Comparison of ENCODE assay signal across 9 cellular contexts in the genomic region with DNA sequence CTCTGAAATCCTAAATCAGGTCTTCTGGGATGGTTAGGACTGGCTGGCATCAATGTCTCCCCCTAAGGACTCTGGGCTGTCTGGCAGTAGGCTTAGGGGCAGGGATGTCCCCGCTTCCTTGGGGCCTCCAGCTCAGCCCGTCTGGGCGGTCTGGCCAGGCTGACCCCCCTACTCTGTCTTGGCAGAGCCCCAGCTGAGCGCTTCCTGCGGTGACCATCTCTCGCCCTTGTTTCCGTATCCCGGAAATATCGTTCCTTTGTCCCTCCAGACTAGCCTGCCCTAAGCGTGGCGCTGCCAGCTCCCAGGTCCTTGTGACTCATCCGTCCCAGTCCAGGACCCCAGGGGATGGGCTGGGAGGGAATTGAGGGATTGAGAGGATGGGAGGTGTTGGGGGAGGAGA. TPM values are rescaled to one million over a fixed set of nuclear protein-coding genes. Genes with fewer than 3 reads are reported as not detected.
DNase-seq lines count a peak whose midpoint lies in the region; ATAC-seq and TF ChIP-seq lines count a peak whose summit lies in the region.
"Had no signal": no experiment of that assay in that cellular context is flagged by ENCODE, and none has a peak within 500 bp of the region (broad histone marks: within the 10 kb centered on the region; RNA-seq: fewer than 3 reads in every experiment).

No MANE protein-coding gene starts in this region.

- peak; percentile 65 for ATAC-seq in Right ventricle myocardium inferior

- no peaks in the 10 kb centered on the region for H3K79me2 ChIP-seq in SK-N-SH (ENCODE audit: insufficient read depth)

- TF ChIP-seq CTCF in GM13976 (IDR thresholded peaks at IDR 0.05; ENCODE audit: borderline replicate concordance, control extremely low read depth, extremely low read depth, insufficient read depth, missing control alignments): no peak
- no peak for TF ChIP-seq CTCF in SK-N-SH (IDR thresholded peaks at IDR 0.05)
- TF ChIP-seq CTCF in retinal pigment epithelial cell (conservative IDR thresholded peaks at IDR 0.05; ENCODE audit: low read depth, low read length): no peak

- no peaks in the 10 kb centered on the region for H3K9me3 Mint-ChIP-seq in activated naive CD4-positive, alpha-beta T cell treated with anti-CD3 and anti-CD28 coated beads for 36 hours

- H3K4me1 Mint-ChIP-seq in activated naive CD4-positive, alpha-beta T cell treated with anti-CD3 and anti-CD28 coated beads for 36 hours (ENCODE audit: low read depth): peaks cover 3% of the 10 kb centered on the region

- POLR2A ChIA-PET in SK-N-SH (lab: Yijun Ruan, JAX): no interaction called here

- TF ChIP-seq RAD21 in SK-N-SH (IDR thresholded peaks at IDR 0.05; ENCODE audit: low read length): no peak

- DNase-seq in GM13976 (ENCODE audit: low spot score): peak; percentile 21
- DNase-seq in SK-N-SH: peak; percentile 86
- peak; percentile 76 for DNase-seq in Right ventricle myocardium inferior (ENCODE audit: missing footprints)
- no peak for DNase-seq in retinal pigment epithelial cell (ENCODE audit: low read depth)
- no peak for DNase-seq in NCI-H2107 (lab: John Stamatoyannopoulos, UW)
- no peak for DNase-seq in inferior parietal cortex (ENCODE audit: extremely low spot score)
- no peak for DNase-seq in DMS114 treated with DMSO at 0.1 percent for 48 hours (lab: John Stamatoyannopoulos, UW; ENCODE audit: unreplicated experiment)
- DNase-seq in activated naive CD4-positive, alpha-beta T cell treated with anti-CD3 and anti-CD28 coated beads for 36 hours: no peak
- DNase-seq: effector CD8-positive, alpha-beta T cell had no signal

- H3K9ac ChIP-seq in SK-N-SH: peak overlapping the region; percentile 25; the same call in 1 of the 2 replicates

- H3K9me3 ChIP-seq in SK-N-SH: no peaks in the 10 kb centered on the region

- peak overlapping the region; percentile 92; the same call in 1 of the 2 replicates for H2AFZ ChIP-seq in SK-N-SH (ENCODE audit: low read depth)

- peaks cover 13% of the 10 kb centered on the region for H3K27me3 Mint-ChIP-seq in activated naive CD4-positive, alpha-beta T cell treated with anti-CD3 and anti-CD28 coated beads for 36 hours (ENCODE audit: low read depth)

- in situ Hi-C loops in GM13976 (cut with MboI; ENCODE audit: low sequenced_read_pairs, unreplicated experiment): loop anchor here (5.0 kb wide), 1 partner anchor 39 kb away; no protein-coding TSS in a partner anchor

- intact Hi-C loops in Right ventricle myocardium inferior (cut with DNase I): loop anchor here (5.0 to 10.0 kb wide), 3 partner anchors 119 to 509 kb away; a partner anchor contains a TSS
- intact Hi-C loops in activated naive CD4-positive, alpha-beta T cell treated with anti-CD3 and anti-CD28 coated beads for 36 hours (cut with micrococcal nuclease): no loop called here

- 7% methylated on average over 11 of the region's 12 CpGs for WGBS in SK-N-SH (ENCODE audit: low lambda C conversion rate)

- no peak for TF ChIP-seq EP300 in SK-N-SH (IDR thresholded peaks at IDR 0.05; ENCODE audit: borderline replicate concordance in 1 of 2, low read depth in 1 of 2, low read length in 1 of 2)

- H3K4me3 ChIP-seq in SK-N-SH (ENCODE audit: low read depth in 2 of 2, low read length in 1 of 2) (no peak overlapping the region), retinal pigment epithelial cell (ENCODE audit: low read length) (peak overlapping the region; percentile 12)

- H3K4me2 ChIP-seq in SK-N-SH: peak overlapping the region; percentile 52; the same call in 1 of the 2 replicates

- H3K27me3 ChIP-seq in SK-N-SH (ENCODE audit: insufficient read depth): no peaks in the 10 kb centered on the region

- H3K36me3 ChIP-seq in SK-N-SH (replicated peaks in 1 of 2; ENCODE audit: control insufficient read depth in 1 of 2, insufficient read depth in 2 of 2, low read length in 1 of 2): no peaks in the 10 kb centered on the region

- CTCF ChIA-PET in SK-N-SH (lab: Yijun Ruan, JAX): interaction anchor here (0.7 to 8.9 kb wide), 6 partner anchors 15 to 117 kb away, joined by 3 to 80 read pairs (median 4); no protein-coding TSS in a partner anchor
- CTCF ChIA-PET in activated naive CD4-positive, alpha-beta T cell treated with anti-CD3 and anti-CD28 coated beads for 36 hours (lab: Charles Lee): interaction anchor here (0.7 to 3.5 kb wide), 3 partner anchors 35 to 112 kb away, joined by 3 to 17 read pairs (median 10); a partner anchor contains a TSS

- H3K4me3 Mint-ChIP-seq in activated naive CD4-positive, alpha-beta T cell treated with anti-CD3 and anti-CD28 coated beads for 36 hours: no peak overlapping the region

- H3F3A ChIP-seq in SK-N-SH (replicated peaks; ENCODE audit: insufficient read depth): no peaks in the 10 kb centered on the region

- no peaks in the 10 kb centered on the region for H3K9me2 ChIP-seq in SK-N-SH

- no peak overlapping the region for H3K27ac Mint-ChIP-seq in activated naive CD4-positive, alpha-beta T cell treated with anti-CD3 and anti-CD28 coated beads for 36 hours

- H3K4me1 ChIP-seq in SK-N-SH (ENCODE audit: control insufficient read depth in 1 of 2, insufficient read depth in 2 of 2, low read depth in 1 of 2, low read length in 1 of 2): peaks cover 5 to 6% of the 10 kb centered on the region in 2 experiments; a peak in 1 of 4 replicates

- no peaks in the 10 kb centered on the region for H4K20me1 ChIP-seq in SK-N-SH (ENCODE audit: insufficient read depth)

- H3K36me3 Mint-ChIP-seq in activated naive CD4-positive, alpha-beta T cell treated with anti-CD3 and anti-CD28 coated beads for 36 hours (ENCODE audit: low read depth): no peaks in the 10 kb centered on the region

- peak overlapping the region; percentile 12 to 45; a peak in 3 of 4 replicates for H3K27ac ChIP-seq in SK-N-SH (ENCODE audit: low read depth in 2 of 2, low read length in 1 of 2)

TF ChIP-seq in SK-N-SH, 30 proteins besides CTCF, POLR2A, EP300 and RAD21:
- TF ChIP-seq, protein P1, sequence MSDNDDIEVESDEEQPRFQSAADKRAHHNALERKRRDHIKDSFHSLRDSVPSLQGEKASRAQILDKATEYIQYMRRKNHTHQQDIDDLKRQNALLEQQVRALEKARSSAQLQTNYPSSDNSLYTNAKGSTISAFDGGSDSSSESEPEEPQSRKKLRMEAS (IDR thresholded peaks at IDR 0.05; ENCODE audit: low read depth): peak; percentile 54; the same call in 1 of the 2 replicates
- peak; percentile 73 for TF ChIP-seq NFIC (IDR thresholded peaks at IDR 0.05; ENCODE audit: borderline replicate concordance)
- TF ChIP-seq FOXM1 (IDR thresholded peaks at IDR 0.05; ENCODE audit: low read depth): no peak
- TF ChIP-seq FOSL2 (IDR thresholded peaks at IDR 0.05; ENCODE audit: borderline replicate concordance, low read depth): peak; percentile 69
- TF ChIP-seq SMC3 (IDR thresholded peaks at IDR 0.05; ENCODE audit: low read depth, low read length): no peak
- peak; percentile 72 for TF ChIP-seq GABPA (IDR thresholded peaks at IDR 0.05; ENCODE audit: low read depth)
- peak; percentile 28; the same call in 1 of the 2 replicates for TF ChIP-seq ELF1 (IDR thresholded peaks at IDR 0.05)

RNA-seq across cellular contexts. Expression of a gene that starts 11.3 kb away (rescaled TPM):
- polyA plus RNA-seq in SK-N-SH (2012; rRNA removed): 21.6 and 22.4 TPM in 2 replicates
- polyA plus RNA-seq in SK-N-SH (2012; cell fraction: cytosol; rRNA removed): 9.1 and 12.1 TPM in 2 replicates
- 72.5 and 94.4 TPM in 2 replicates for polyA plus RNA-seq in SK-N-SH (2012; cell fraction: nucleus; rRNA removed)
- total RNA-seq in Right ventricle myocardium inferior: 11.5 TPM
- 10 to 100 TPM; 36.8 to 45.7 TPM for total RNA-seq in activated naive CD4-positive, alpha-beta T cell treated with anti-CD3 and anti-CD28 coated beads for 36 hours

RNA-seq across cellular contexts. Expression of a gene that starts 14.0 kb away (rescaled TPM):
- 5.0 and 7.8 TPM in 2 replicates for polyA plus RNA-seq in SK-N-SH (2012; rRNA removed)
- 2.6 and 4.2 TPM in 2 replicates for polyA plus RNA-seq in SK-N-SH (2012; cell fraction: cytosol; rRNA removed)
- polyA plus RNA-seq in SK-N-SH (2012; cell fraction: nucleus; rRNA removed): 21.4 and 31.6 TPM in 2 replicates
- 9.6 TPM for total RNA-seq in Right ventricle myocardium inferior
- 1 to 10 TPM; 3.4 to 3.8 TPM for total RNA-seq in activated naive CD4-positive, alpha-beta T cell treated with anti-CD3 and anti-CD28 coated beads for 36 hours

RNA-seq across cellular contexts. Expression of a gene that starts 28.4 kb away (rescaled TPM):
- polyA plus RNA-seq in SK-N-SH (2012; rRNA removed): not detected in 2 replicates
- polyA plus RNA-seq in SK-N-SH (2012; cell fraction: cytosol; rRNA removed): not detected in 2 replicates
- not detected in 2 replicates for polyA plus RNA-seq in SK-N-SH (2012; cell fraction: nucleus; rRNA removed)
- total RNA-seq in Right ventricle myocardium inferior: 29.0 TPM
- not detected for total RNA-seq in activated naive CD4-positive, alpha-beta T cell treated with anti-CD3 and anti-CD28 coated beads for 36 hours

RNA-seq across cellular contexts. Expression of a gene that starts 39.3 kb away (rescaled TPM):
- polyA plus RNA-seq in SK-N-SH (2012; rRNA removed): 112 and 135 TPM in 2 replicates
- 110 and 115 TPM in 2 replicates for polyA plus RNA-seq in SK-N-SH (2012; cell fraction: cytosol; rRNA removed)
- polyA plus RNA-seq in SK-N-SH (2012; cell fraction: nucleus; rRNA removed): 90.9 and 103 TPM in 2 replicates
- total RNA-seq in Right ventricle myocardium inferior: 28.8 TPM
- 10 to 100 TPM; 26.2 to 28.6 TPM for total RNA-seq in activated naive CD4-positive, alpha-beta T cell treated with anti-CD3 and anti-CD28 coated beads for 36 hours

RNA-seq across cellular contexts. Expression of a gene that starts 43.0 kb away (rescaled TPM):
- polyA plus RNA-seq in SK-N-SH (2012; rRNA removed): 61.4 and 72.9 TPM in 2 replicates
- 70.2 and 72.1 TPM in 2 replicates for polyA plus RNA-seq in SK-N-SH (2012; cell fraction: cytosol; rRNA removed)
- 40.9 and 93.7 TPM in 2 replicates for polyA plus RNA-seq in SK-N-SH (2012; cell fraction: nucleus; rRNA removed)
- total RNA-seq in Right ventricle myocardium inferior: 200 TPM
- 10 to 100 TPM; 84.2 to 92.2 TPM for total RNA-seq in activated naive CD4-positive, alpha-beta T cell treated with anti-CD3 and anti-CD28 coated beads for 36 hours

Comparison
In these comparisons a context has a peak if more than half of its experiments do, and no peak if none do; other contexts are left out.
1. DNase-seq: peak in GM13976 (single experiment), SK-N-SH (single experiment) and Right ventricle myocardium inferior (single experiment); none in retinal pigment epithelial cell (single experiment), NCI-H2107 (single experiment), inferior parietal cortex (single experiment), DMS114 treated with DMSO at 0.1 percent for 48 hours (single experiment) and activated naive CD4-positive, alpha-beta T cell treated with anti-CD3 and anti-CD28 coated beads for 36 hours (single experiment).
2. RNA of a gene that starts 28.4 kb away (total RNA-seq): 29.0 TPM in Right ventricle myocardium inferior (single experiment); not detected in activated naive CD4-positive, alpha-beta T cell treated with anti-CD3 and anti-CD28 coated beads for 36 hours; every median in the first group is over 10 times any median in the second.